ENCODE assay signal across 25 cellular contexts in the genomic region with DNA sequence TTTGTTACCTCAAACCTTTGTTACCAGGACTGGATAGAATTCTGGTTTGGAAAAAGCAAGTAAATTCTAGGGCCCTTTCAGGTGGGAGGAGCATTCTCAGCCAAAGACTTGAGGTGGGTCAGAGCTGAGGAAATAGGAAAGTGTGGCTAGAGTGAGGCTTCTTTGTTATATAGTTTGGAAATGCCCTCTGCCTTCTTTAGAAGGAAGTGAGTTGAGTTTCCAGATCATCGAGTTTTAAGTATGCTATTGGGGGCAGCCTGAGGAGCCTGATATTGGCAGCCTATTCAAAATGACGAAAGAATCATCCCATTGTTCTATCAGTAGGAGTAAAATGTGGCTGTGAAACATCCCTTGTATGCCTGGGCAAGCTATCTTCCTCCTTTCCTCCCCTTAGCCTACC.
DNase-seq lines count a peak whose midpoint lies in the region; ATAC-seq, FAIRE-seq and TF ChIP-seq lines count a peak whose summit lies in the region.
"Had no signal": no experiment of that assay in that cellular context is flagged by ENCODE, and none has a peak within 500 bp of the region (broad histone marks: within the 10 kb centered on the region; RNA-seq: fewer than 3 reads in every experiment).

No MANE protein-coding gene starts in this region.

- peaks cover 9% of the 10 kb centered on the region for H3K79me2 ChIP-seq in GM23338 (replicated peaks; ENCODE audit: insufficient read depth)
- H3K79me2 ChIP-seq in keratinocyte (ENCODE audit: control insufficient read depth, insufficient read depth, low read length) = no peaks in the 10 kb centered on the region
- H3K79me2 ChIP-seq: parathyroid adenoma had no signal

- H3K4me3 ChIP-seq in GM23338 (no peak overlapping the region), keratinocyte (ENCODE audit: control insufficient read depth in 2 of 3, extremely low read depth in 1 of 3, insufficient read depth in 2 of 3, low read depth in 1 of 3, low read length in 3 of 3) (no peak overlapping the region)
- H3K4me3 ChIP-seq: dorsolateral prefrontal cortex, hepatocyte, uterus had no signal

- H2AFZ ChIP-seq in GM23338 = no peak overlapping the region
- no peak overlapping the region for H2AFZ ChIP-seq in keratinocyte (ENCODE audit: control insufficient read depth, low read length)
- H2AFZ ChIP-seq: hepatocyte, parathyroid adenoma had no signal

- peaks cover 40% of the 10 kb centered on the region for H3K4me1 Mint-ChIP-seq in GM23338
- peaks cover 49% of the 10 kb centered on the region for H3K4me1 Mint-ChIP-seq in WTC11
- H3K4me1 Mint-ChIP-seq: CD14-positive monocyte had no signal

- no peaks in the 10 kb centered on the region for H3K9me3 ChIP-seq in keratinocyte (ENCODE audit: control insufficient read depth, low read depth, low read length)
- H3K9me3 ChIP-seq: uterus had no signal

- H3K9me2 ChIP-seq in GM23338 (ENCODE audit: insufficient read depth) = no peaks in the 10 kb centered on the region

- H3K27me3 Mint-ChIP-seq in GM23338 (ENCODE audit: insufficient read depth, low read depth, poor library complexity) (no peaks in the 10 kb centered on the region), WTC11 (ENCODE audit: low read depth) (no peaks in the 10 kb centered on the region)

- peak; percentile 65 for ATAC-seq in GM23338
- ATAC-seq in WTC11 = peak; percentile 82
- ATAC-seq in SK-N-SH treated with all-trans-retinoic acid at 6 μM for 48 hours = no peak
- no peak for ATAC-seq in omental fat pad (ENCODE audit: low FRiP score)
- ATAC-seq: activated T-cell treated with anti-CD3 and anti-CD28 coated beads, Interleukin-2, amount 50 U/mL, for 72 hours had no signal

- DNase-seq in GM23338 (ENCODE audit: low spot score) (peak; percentile 48), WTC11 (ENCODE audit: low spot score) (no peak), keratinocyte (ENCODE audit: low read depth, low spot score) (no peak), renal cortical epithelial cell (ENCODE audit: low read depth) (peak; percentile 89), CD1c-positive myeloid dendritic cell (ENCODE audit: extremely low spot score) (no peak), omental fat pad (ENCODE audit: low spot score) (no peak), NCI-H748 (lab: John Stamatoyannopoulos, UW; ENCODE audit: unreplicated experiment) (no peak)
- DNase-seq: activated CD4-positive, CD25-positive, alpha-beta regulatory T cell treated with anti-CD3 and anti-CD28 coated beads, Interleukin-2, amount 50 U/mL, for 72 hours; activated naive CD4-positive, alpha-beta T cell treated with anti-CD3 and anti-CD28 coated beads, Interleukin-2, amount 50 U/mL, for 16 hours; activated T-cell treated with anti-CD3 and anti-CD28 coated beads, Interleukin-2, amount 50 U/mL, for 72 hours; anterior cingulate cortex; caudate nucleus; dorsolateral prefrontal cortex; HFFc6; Kasumi-1; NCI-H187 treated with DMSO at 0.1 percent for 48 hours; NCI-H226; Right ventricle myocardium superior; substantia nigra; uterus had no signal

- peak overlapping the region; percentile 26 for H3K27ac ChIP-seq in GM23338 (ENCODE audit: low read depth)
- no peak overlapping the region for H3K27ac ChIP-seq in keratinocyte (ENCODE audit: control insufficient read depth, insufficient read depth, low read length)
- H3K27ac ChIP-seq: dorsolateral prefrontal cortex, epithelial cell of prostate, hepatocyte, parathyroid adenoma, uterus had no signal

- no peaks in the 10 kb centered on the region for H3K9me1 ChIP-seq in keratinocyte (ENCODE audit: control insufficient read depth, extremely low read depth, insufficient read depth, low read length)

- H3K4me1 ChIP-seq in GM23338 (ENCODE audit: insufficient read depth) = peaks cover 33% of the 10 kb centered on the region
- peaks cover 15% of the 10 kb centered on the region for H3K4me1 ChIP-seq in keratinocyte (ENCODE audit: control insufficient read depth, extremely low read depth, insufficient read depth, low read length)
- H3K4me1 ChIP-seq: parathyroid adenoma, uterus had no signal

- CTCF ChIA-PET in WTC11 (lab: Charles Lee) = interaction anchor here (1.4 kb wide), 1 partner anchor 29 kb away, joined by 3 read pairs; no protein-coding TSS in a partner anchor

- dilution Hi-C loops in keratinocyte (cut with MboI; ENCODE audit: extremely low pct_ligation_motif_present, low sequenced_read_pairs) = no loop called here

- H3F3A ChIP-seq in GM23338 (replicated peaks; ENCODE audit: low read depth) = no peaks in the 10 kb centered on the region

- H3K36me3 Mint-ChIP-seq in GM23338 (ENCODE audit: low read depth) = no peaks in the 10 kb centered on the region
- no peaks in the 10 kb centered on the region for H3K36me3 Mint-ChIP-seq in WTC11
- H3K36me3 Mint-ChIP-seq: CD14-positive monocyte had no signal

- H3K9ac ChIP-seq in keratinocyte (ENCODE audit: control insufficient read depth, extremely low read depth, insufficient read depth, low read length) = no peak overlapping the region
- H3K9ac ChIP-seq: parathyroid adenoma had no signal

- no peak for TF ChIP-seq CTCF in GM23338 (conservative IDR thresholded peaks at IDR 0.05; ENCODE audit: low read depth in 2 of 2)
- no peak for TF ChIP-seq CTCF in WTC11 (IDR thresholded peaks at IDR 0.05)
- no peak for TF ChIP-seq CTCF in keratinocyte (optimal IDR thresholded peaks at IDR 0.05 in 1 of 3, IDR thresholded peaks at IDR 0.05 in 1 of 3, conservative IDR thresholded peaks at IDR 0.05 in 1 of 3; ENCODE audit: extremely low read depth in 1 of 3, insufficient read depth in 2 of 3, low read length in 3 of 3)
- no peak for TF ChIP-seq CTCF in omental fat pad (IDR thresholded peaks at IDR 0.05)

- no peaks in the 10 kb centered on the region for H3K9me3 Mint-ChIP-seq in GM23338
- H3K9me3 Mint-ChIP-seq in WTC11 = no peaks in the 10 kb centered on the region
- H3K9me3 Mint-ChIP-seq: HFFc6 had no signal

- H3K27me3 ChIP-seq in GM23338 (ENCODE audit: insufficient read depth) (no peaks in the 10 kb centered on the region), keratinocyte (ENCODE audit: control insufficient read depth, extremely low read depth, insufficient read depth, low read length) (no peaks in the 10 kb centered on the region)
- H3K27me3 ChIP-seq: dorsolateral prefrontal cortex, hepatocyte, uterus had no signal

- FAIRE-seq in keratinocyte (lab: Jason Lieb, UNC) = peak; percentile 17

- H3K4me2 ChIP-seq in GM23338 (0 out of 2 replicates have a peak overlapping the region, but pooled peaks have one; percentile 33), keratinocyte (ENCODE audit: control insufficient read depth, extremely low read depth, insufficient read depth, low read depth, low read length) (no peak overlapping the region)
- H3K4me2 ChIP-seq: hepatocyte had no signal

- H3K4me3 Mint-ChIP-seq in GM23338 = no peak overlapping the region
- no peak overlapping the region for H3K4me3 Mint-ChIP-seq in WTC11
- H3K4me3 Mint-ChIP-seq: activated T-cell treated with anti-CD3 and anti-CD28 coated beads, Interleukin-2, amount 50 U/mL, for 72 hours; CD14-positive monocyte; HFFc6 had no signal

- POLR2A ChIA-PET in WTC11 (lab: Charles Lee) = interaction anchor here (0.7 kb wide), 1 partner anchor 762 kb away, joined by 3 read pairs; no protein-coding TSS in a partner anchor

- H3K27ac Mint-ChIP-seq in GM23338 = peak overlapping the region; percentile 56
- H3K27ac Mint-ChIP-seq in WTC11 = peak overlapping the region; percentile 77
- H3K27ac Mint-ChIP-seq: activated T-cell treated with anti-CD3 and anti-CD28 coated beads, Interleukin-2, amount 50 U/mL, for 72 hours; CD14-positive monocyte; HFFc6 had no signal

- H4K20me1 ChIP-seq in GM23338 (replicated peaks; ENCODE audit: insufficient read depth) (no peaks in the 10 kb centered on the region), keratinocyte (ENCODE audit: control insufficient read depth, extremely low read depth, insufficient read depth, low read length) (no peaks in the 10 kb centered on the region)

- no peaks in the 10 kb centered on the region for H3K36me3 ChIP-seq in GM23338 (ENCODE audit: insufficient read depth)
- H3K36me3 ChIP-seq in keratinocyte (ENCODE audit: control insufficient read depth in 2 of 2, extremely low read depth in 1 of 2, insufficient read depth in 2 of 2, low read length in 2 of 2) = no peaks in the 10 kb centered on the region
- H3K36me3 ChIP-seq: uterus had no signal

TF ChIP-seq in GM23338, 12 proteins besides CTCF, POLR2A, EP300 and RAD21 (continues in another document):
- TF ChIP-seq STAT1 (IDR thresholded peaks at IDR 0.05; ENCODE audit: unreplicated experiment) (no peak), NANOG (IDR thresholded peaks at IDR 0.05; ENCODE audit: borderline replicate concordance) (no peak), ZNF331 (CRISPR knock-in tag; IDR thresholded peaks at IDR 0.05; ENCODE audit: low read depth) (no peak), JUNB (IDR thresholded peaks at IDR 0.05; ENCODE audit: unreplicated experiment) (no peak), POLR2AphosphoS5 (IDR thresholded peaks at IDR 0.05; ENCODE audit: low read depth) (no peak)

TF ChIP-seq in SK-N-SH treated with all-trans-retinoic acid at 6 μM for 48 hours, 23 proteins besides CTCF, POLR2A, EP300 and RAD21 (continues in another document):
- TF ChIP-seq ZFP30 (CRISPR knock-in tag; IDR thresholded peaks at IDR 0.05) = no peak
- no peak for TF ChIP-seq PPARA (CRISPR knock-in tag; IDR thresholded peaks at IDR 0.05; ENCODE audit: borderline replicate concordance)
- TF ChIP-seq PATZ1 (CRISPR knock-in tag; IDR thresholded peaks at IDR 0.05; ENCODE audit: borderline replicate concordance) = no peak

Comparison
In these comparisons a context has a peak if more than half of its experiments do, and no peak if none do; other contexts are left out.
1. ATAC-seq: peak in GM23338 (single experiment) and WTC11 (single experiment); none in SK-N-SH treated with all-trans-retinoic acid at 6 μM for 48 hours (single experiment) and omental fat pad (single experiment).
2. DNase-seq: peak in GM23338 (single experiment) and renal cortical epithelial cell (single experiment); none in WTC11 (single experiment), keratinocyte (single experiment), CD1c-positive myeloid dendritic cell (single experiment), omental fat pad (single experiment) and NCI-H748 (single experiment).